ENCODE assay signal across 14 cellular contexts in the genomic region with DNA sequence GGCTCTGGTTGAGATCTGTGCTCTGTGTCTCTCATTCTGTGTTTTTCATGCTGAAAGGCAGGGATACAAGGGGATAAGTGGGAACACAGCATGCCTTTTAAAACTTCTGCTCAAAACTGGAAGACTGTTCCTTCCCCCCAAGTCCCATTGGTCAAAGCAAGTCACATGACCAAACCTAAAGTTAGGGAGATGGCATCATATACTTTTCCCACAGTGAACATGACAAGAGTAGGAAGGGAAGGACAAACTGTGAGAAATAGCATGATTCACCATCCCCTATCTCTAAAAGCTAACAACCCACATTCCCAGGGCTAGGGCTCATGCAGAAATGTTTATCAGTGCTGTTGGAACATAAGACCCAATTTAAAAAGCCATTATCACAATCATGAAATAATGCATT. TPM values are rescaled to one million over a fixed set of nuclear protein-coding genes. Genes with fewer than 3 reads are reported as not detected.
DNase-seq lines count a peak whose midpoint lies in the region; ATAC-seq and TF ChIP-seq lines count a peak whose summit lies in the region.
"Had no signal": no experiment of that assay in that cellular context is flagged by ENCODE, and none has a peak within 500 bp of the region (broad histone marks: within the 10 kb centered on the region; RNA-seq: fewer than 3 reads in every experiment).

No MANE protein-coding gene starts in this region.

- H3K4me1 ChIP-seq in foreskin keratinocyte (no peaks in the 10 kb centered on the region), prostate gland (replicated peaks) (no peaks in the 10 kb centered on the region)
- H3K4me1 ChIP-seq: parathyroid adenoma had no signal

- intact Hi-C loops in prostate gland (cut with DNase I), result no loop called here

- peak; percentile 47 for DNase-seq in A172 (ENCODE audit: low spot score)
- peak; percentile 45 for DNase-seq in HS-5 (ENCODE audit: low read depth)
- DNase-seq in amniotic stem cell (lab: John Stamatoyannopoulos, UW), result peak; percentile 20
- DNase-seq in foreskin keratinocyte, result peak; percentile 24 to 77
- DNase-seq in GOT3 (lab: John Stamatoyannopoulos, UW), result no peak
- DNase-seq in NCI-H510A (lab: John Stamatoyannopoulos, UW), result no peak
- no peak for DNase-seq in iPS-NIHi11 (ENCODE audit: low spot score)
- DNase-seq in prostate gland (ENCODE audit: low spot score), result no peak
- DNase-seq: activated CD4-positive, CD25-positive, alpha-beta regulatory T cell treated with anti-CD3 and anti-CD28 coated beads, Interleukin-2, amount 50 U/mL, for 72 hours; kidney glomerular epithelial cell; Right ventricle myocardium superior had no signal

- peaks cover 27% of the 10 kb centered on the region for H3K27me3 ChIP-seq in foreskin keratinocyte
- no peaks in the 10 kb centered on the region for H3K27me3 ChIP-seq in prostate gland (replicated peaks; ENCODE audit: insufficient read depth)

- H3K27ac ChIP-seq in foreskin keratinocyte, result no peak overlapping the region
- no peak overlapping the region for H3K27ac ChIP-seq in prostate gland
- H3K27ac ChIP-seq: parathyroid adenoma had no signal

- TF ChIP-seq POLR2A in prostate gland (IDR thresholded peaks at IDR 0.05), result no peak

- no peaks in the 10 kb centered on the region for H3K9me3 ChIP-seq in prostate gland

- no peak for TF ChIP-seq CTCF in foreskin keratinocyte (conservative IDR thresholded peaks at IDR 0.05)
- no peak for TF ChIP-seq CTCF in prostate gland (IDR thresholded peaks at IDR 0.05)

- no peaks in the 10 kb centered on the region for H3K36me3 ChIP-seq in prostate gland

- no peak overlapping the region for H3K4me3 ChIP-seq in prostate gland

- ATAC-seq in foreskin keratinocyte, result peak; percentile 64

RNA-seq across cellular contexts. Expression of gene SHISAL2B, which starts 24.2 kb away (rescaled TPM):
- not detected in 2 replicates for total RNA-seq in A172 (2014; rRNA removed; shearing (Covaris generic))
- total RNA-seq in foreskin keratinocyte (not detected in 2 replicates), prostate gland (not detected)
- not detected in 2 replicates for polyA plus RNA-seq in foreskin keratinocyte
- total RNA-seq: A673; Right ventricle myocardium superior; T-helper 1 cell treated with Interleukin-12 subunit alpha and Interleukin-12 subunit beta and Interleukin-4 antibody, amounts not matched to agents 30 ng/mL and 1 ng/mL, for 36 hours had no signal

Comparison
In these comparisons a context has a peak if more than half of its experiments do, and no peak if none do; other contexts are left out.
1. DNase-seq: peak in A172 (single experiment), HS-5 (single experiment), amniotic stem cell (single experiment) and foreskin keratinocyte (2 of 2); none in GOT3 (single experiment), NCI-H510A (single experiment), iPS-NIHi11 (single experiment) and prostate gland (single experiment).